In genomic region chr11:134231958-134232674, GRCh38 we compare ENCODE assay signal across 1 cellular context.
TF ChIP-seq lines count a peak whose summit lies in the region.

No MANE protein-coding gene starts in this region.

TF ChIP-seq in HepG2, 621 proteins besides CTCF, POLR2A, EP300 and RAD21:
- TF ChIP-seq ZNF768 (CRISPR knock-in tag; IDR thresholded peaks at IDR 0.05) (peak; percentile 55; the same call in 1 of the 2 replicates), MTA1 (CRISPR knock-in tag; IDR thresholded peaks at IDR 0.05; ENCODE audit: borderline replicate concordance) (no peak)
